In the genomic region with DNA sequence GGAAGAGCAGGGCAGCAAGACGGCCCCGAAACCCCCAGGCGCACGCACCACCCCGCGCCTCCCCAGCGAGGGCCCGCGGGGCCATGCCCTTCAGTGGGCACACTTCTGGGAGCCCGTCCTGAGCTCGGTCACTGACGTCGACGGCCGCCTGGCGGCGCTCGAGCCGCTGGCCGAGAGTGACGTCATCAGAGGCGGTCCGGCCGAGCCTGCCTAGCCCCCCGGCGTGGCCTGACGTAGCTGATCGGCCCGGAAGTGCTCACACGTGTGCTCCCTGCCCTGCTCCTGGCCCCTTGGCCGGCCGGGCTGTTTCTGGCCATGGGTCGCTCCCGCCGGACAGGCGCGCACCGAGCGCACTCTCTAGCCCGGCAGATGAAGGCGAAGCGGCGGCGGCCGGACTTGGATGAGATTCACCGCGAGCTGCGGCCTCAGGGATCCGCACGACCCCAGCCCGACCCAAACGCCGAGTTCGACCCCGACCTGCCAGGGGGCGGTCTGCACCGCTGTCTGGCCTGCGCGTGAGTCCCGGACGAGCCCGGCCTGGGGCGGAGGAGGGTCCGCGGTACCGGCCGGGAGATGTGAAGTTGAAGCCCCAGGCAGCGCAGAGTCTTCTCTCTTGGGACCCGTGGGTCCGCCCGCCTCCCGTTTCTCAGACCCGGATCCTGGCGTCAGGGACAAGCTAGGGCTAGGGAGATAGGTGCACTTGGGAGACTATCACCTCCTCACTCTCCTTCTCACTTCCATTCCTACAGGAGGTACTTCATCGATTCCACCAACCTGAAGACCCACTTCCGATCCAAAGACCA, we compare ENCODE assay signal across 8 cellular contexts. TPM values are rescaled to one million over a fixed set of nuclear protein-coding genes. Genes with fewer than 3 reads are reported as not detected.
DNase-seq lines count a peak whose midpoint lies in the region; ATAC-seq lines count a peak whose summit lies in the region.

A gene (plus strand): TSS at position 240 of the 803 bp plus-strand sequence. CDS start 76 bp downstream, at position 316.

- H3K9me3 ChIP-seq in endocrine pancreas (ENCODE audit: control insufficient read depth, low read length) = no peaks in the 10 kb centered on the region

- peak within 1 kb of the TSS; percentile 33 for H3K4me3 ChIP-seq in endocrine pancreas (ENCODE audit: control insufficient read depth, insufficient read depth, low read length)

- H3K4me1 Mint-ChIP-seq in activated CD8-positive, alpha-beta memory T cell treated with anti-CD3 and anti-CD28 coated beads, Interleukin-2, amount 10 ng/mL, durations not matched to agents 7 days and 5 days = peaks cover 26% of the 10 kb centered on the region

- peaks cover 11% of the 10 kb centered on the region for H3K27me3 Mint-ChIP-seq in activated CD8-positive, alpha-beta memory T cell treated with anti-CD3 and anti-CD28 coated beads, Interleukin-2, amount 10 ng/mL, durations not matched to agents 7 days and 5 days

- peak; percentile 91 for ATAC-seq in GM19452 (IDR thresholded peaks at IDR 0.05; ENCODE audit: unreplicated experiment)
- ATAC-seq in activated CD8-positive, alpha-beta memory T cell treated with anti-CD3 and anti-CD28 coated beads, Interleukin-2, amount 10 ng/mL, durations not matched to agents 7 days and 5 days = peak; percentile 97

- CTCF ChIA-PET in activated CD8-positive, alpha-beta memory T cell treated with anti-CD3 and anti-CD28 coated beads, Interleukin-2, amount 10 ng/mL, durations not matched to agents 7 days and 5 days (lab: Charles Lee) = interaction anchor here (0.6 to 9.8 kb wide), 68 partner anchors 8 to 330 kb away, joined by 3 to 105 read pairs (median 4); a partner anchor contains a TSS

- no peaks in the 10 kb centered on the region for H3K36me3 Mint-ChIP-seq in activated CD8-positive, alpha-beta memory T cell treated with anti-CD3 and anti-CD28 coated beads, Interleukin-2, amount 10 ng/mL, durations not matched to agents 7 days and 5 days

- H3K4me1 ChIP-seq in endocrine pancreas (ENCODE audit: control insufficient read depth, insufficient read depth, low read length) = no peaks in the 10 kb centered on the region

- H3K27me3 ChIP-seq in endocrine pancreas (ENCODE audit: control insufficient read depth, insufficient read depth, low read length) = no peaks in the 10 kb centered on the region

- H3K4me3 Mint-ChIP-seq in activated CD8-positive, alpha-beta memory T cell treated with anti-CD3 and anti-CD28 coated beads, Interleukin-2, amount 10 ng/mL, durations not matched to agents 7 days and 5 days = peak within 1 kb of the TSS; percentile 89

- H3K27ac Mint-ChIP-seq in activated CD8-positive, alpha-beta memory T cell treated with anti-CD3 and anti-CD28 coated beads, Interleukin-2, amount 10 ng/mL, durations not matched to agents 7 days and 5 days = peak within 1 kb of the TSS; percentile 88

- DNase-seq in COLO829 (ENCODE audit: low spot score) (peak; percentile 89), HPDE6-E6E7 (ENCODE audit: extremely low spot score) (peak; percentile 95), NOMO-1 treated with DMSO at 0.1 percent for 48 hours (lab: John Stamatoyannopoulos, UW; ENCODE audit: unreplicated experiment) (peak; percentile 92), mesenteric fat pad (ENCODE audit: low spot score) (peak; percentile 97)
- DNase-seq in activated CD8-positive, alpha-beta memory T cell treated with anti-CD3 and anti-CD28 coated beads, Interleukin-2, amount 10 ng/mL, durations not matched to agents 7 days and 5 days = peak; percentile 92
- DNase-seq in stimulated activated CD8-positive, alpha-beta memory T cell treated with anti-CD3 and anti-CD28 coated beads, Interleukin-15, amount 100 ng/mL, for 1 hour (ENCODE audit: low read depth) = peak; percentile 70

- no peaks in the 10 kb centered on the region for H3K36me3 ChIP-seq in endocrine pancreas (ENCODE audit: control insufficient read depth, insufficient read depth, low read length)

- peak within 1 kb of the TSS; percentile 70 for H3K9ac ChIP-seq in endocrine pancreas (ENCODE audit: control insufficient read depth, insufficient read depth, low read length)

- H3K9me3 Mint-ChIP-seq in activated CD8-positive, alpha-beta memory T cell treated with anti-CD3 and anti-CD28 coated beads, Interleukin-2, amount 10 ng/mL, durations not matched to agents 7 days and 5 days (ENCODE audit: low read depth) = no peaks in the 10 kb centered on the region

RNA-seq across cellular contexts. Expression of the gene that starts here (rescaled TPM):
- 10 to 100 TPM; 40.1 to 48.1 TPM for total RNA-seq in activated CD8-positive, alpha-beta memory T cell treated with anti-CD3 and anti-CD28 coated beads, Interleukin-2, amount 10 ng/mL, durations not matched to agents 7 days and 5 days
- total RNA-seq in mesenteric fat pad = 32.7 TPM

Comparison
In these comparisons a context has a peak if more than half of its experiments do, and no peak if none do; other contexts are left out.
1. Peak in every context shown above with its lines: DNase-seq, ATAC-seq and H3K4me3 ChIP-seq.